ENCODE assay signal across 8 cellular contexts in genomic region chr14:66507722-66508546, GRCh38. TPM values are rescaled to one million over a fixed set of nuclear protein-coding genes. Genes with fewer than 3 reads are reported as not detected.
DNase-seq lines count a peak whose midpoint lies in the region; ATAC-seq and TF ChIP-seq lines count a peak whose summit lies in the region.

Gene GPHN, plus strand, starts transcription at chr14:66508147.

- H3K36me3 Mint-ChIP-seq in T-cell: no peaks in the 10 kb centered on the region
- H3K36me3 Mint-ChIP-seq in type B pancreatic cell: peaks cover 4% of the 10 kb centered on the region

- POLR2A ChIA-PET in T-cell (lab: Charles Lee): interaction anchor here (0.5 to 0.6 kb wide), 3 partner anchors 49 to 852 kb away, joined by 3 to 10 read pairs (median 3); partner anchors contain the start of gene ATP6V1D (in 1 of the 2)

- peak; percentile 30 for TF ChIP-seq CTCF in type B pancreatic cell (conservative IDR thresholded peaks at IDR 0.05)

- H3K4me3 ChIP-seq in GM08714 (ENCODE audit: low read length): peak within 1 kb of the TSS; percentile 90

- peak; percentile 99 for DNase-seq in NCI-H1092 treated with DMSO at 0.1 percent for 48 hours (lab: John Stamatoyannopoulos, UW)
- peak; percentile 60 to 84 (median 74) for DNase-seq in T-cell
- DNase-seq in cardiac septum (ENCODE audit: low spot score): peak; percentile 97
- DNase-seq in pons (ENCODE audit: low spot score): peak; percentile 97
- peak; percentile 95 for DNase-seq in type B pancreatic cell (ENCODE audit: extremely low spot score, unreplicated experiment)

- peaks cover 0 to 2% of the 10 kb centered on the region in 2 donors for H3K27me3 Mint-ChIP-seq in T-cell
- H3K27me3 Mint-ChIP-seq in type B pancreatic cell: peaks cover 16% of the 10 kb centered on the region

- WGBS in adipose tissue, 3 donors: 0 to 1% (median 1%) methylated on average over 74 to 91 of the region's 91 CpGs

- intact Hi-C loops in cardiac septum (cut with DNase I): loop anchor here (10.0 kb wide), 1 partner anchor 737 kb away; the partner anchor contains the start of gene PALS1

- H3K27ac Mint-ChIP-seq in T-cell (peak within 1 kb of the TSS; percentile 84 to 94), type B pancreatic cell (peak within 1 kb of the TSS; percentile 94)

- no peaks in the 10 kb centered on the region for H3K9me3 Mint-ChIP-seq in T-cell
- H3K9me3 Mint-ChIP-seq in type B pancreatic cell: no peaks in the 10 kb centered on the region

- H3K4me3 Mint-ChIP-seq in T-cell (peak within 1 kb of the TSS; percentile 89 to 97 (median 97)), type B pancreatic cell (peak within 1 kb of the TSS; percentile 97)

- no peak within 1 kb of the TSS for H3K27ac ChIP-seq in adipose tissue (ENCODE audit: low read depth, low read length)

- ATAC-seq in HG02571 (IDR thresholded peaks at IDR 0.05; ENCODE audit: unreplicated experiment): peak; percentile 86
- peak; percentile 87 to 91 (median 88) for ATAC-seq in T-cell (replicated peaks in 1 of 4)

- peaks cover 40 to 42% (median 40%) of the 10 kb centered on the region in 3 donors for H3K4me1 Mint-ChIP-seq in T-cell
- peaks cover 20% of the 10 kb centered on the region for H3K4me1 Mint-ChIP-seq in type B pancreatic cell (ENCODE audit: unreplicated experiment)

- CTCF ChIA-PET in T-cell (lab: Charles Lee): interaction anchor here in 1 of 2 donors (0.6 to 1.9 kb wide), 5 partner anchors 11 to 1093 kb away, joined by 3 to 10 read pairs (median 5); partner anchors contain the start of genes ATP6V1D and EIF2S1

RNA-seq across cellular contexts. Expression of gene GPHN, which starts in this region (rescaled TPM):
- total RNA-seq in T-cell: 10 to 100 TPM; 13.9 to 21.1 (median 14.4) TPM
- 10 to 100 TPM; 13.6 to 17.9 (median 15.6) TPM for polyA plus RNA-seq in adipose tissue
- total RNA-seq in cardiac septum: 27.7 TPM
- 22.2 and 38.9 TPM in 2 replicates for total RNA-seq in type B pancreatic cell (ENCODE audit: low replicate concordance)
